31 cellular contexts compared by ENCODE assay signal in the genomic region with DNA sequence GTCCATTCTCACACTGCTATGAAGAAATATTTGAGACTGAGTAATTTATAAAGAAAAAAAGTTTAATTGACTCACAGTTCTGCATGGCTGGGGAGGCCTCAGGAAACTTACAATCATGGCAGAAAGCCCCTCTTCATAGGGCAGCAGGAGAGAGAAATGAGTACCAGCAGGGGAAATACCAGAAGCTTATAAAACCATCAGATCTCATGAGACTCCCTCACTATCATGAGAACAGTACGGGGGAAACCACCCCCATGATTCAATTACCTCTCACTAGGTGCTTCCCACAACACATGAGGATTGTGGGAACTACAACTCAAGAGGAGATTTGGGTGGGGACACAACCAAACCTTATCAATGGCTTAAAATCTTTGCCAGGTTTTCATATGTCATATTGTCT.
"Had no signal": no experiment of that assay in that cellular context is flagged by ENCODE, and none has a peak within 500 bp of the region (broad histone marks: within the 10 kb centered on the region; RNA-seq: fewer than 3 reads in every experiment).

No MANE protein-coding gene starts in this region.

- H3K9me3 Mint-ChIP-seq: central memory CD8-positive, alpha-beta T cell had no signal

- FAIRE-seq: bronchial epithelial cell, colon, endometrium had no signal

- H3K27ac Mint-ChIP-seq: activated CD4-positive, alpha-beta memory T cell treated with anti-CD3 and anti-CD28 coated beads for 36 hours; activated T-cell treated with anti-CD3 and anti-CD28 coated beads, Interleukin-2, amount 50 U/mL, for 72 hours; mesothelial cell of epicardium; naive thymus-derived CD4-positive, alpha-beta T cell; T-helper 17 cell had no signal

- H3K4me3 ChIP-seq: gastrocnemius medialis, left ventricle myocardium inferior, ovary, prostate gland, skin epidermis, suprapubic skin, tibial artery had no signal

- DNase-seq: activated CD4-positive, alpha-beta memory T cell treated with anti-CD3 and anti-CD28 coated beads for 36 hours; activated effector memory CD4-positive, alpha-beta T cell treated with Interleukin-2 at 50 U/mL for 16 hours; activated naive CD4-positive, alpha-beta T cell treated with anti-CD3 and anti-CD28 coated beads, Interleukin-2, amount 50 U/mL, for 16 hours; activated T-cell treated with anti-CD3 and anti-CD28 coated beads, Interleukin-2, amount 50 U/mL, for 72 hours; anterior cingulate cortex; dermis blood vessel endothelial cell; effector CD4-positive, alpha-beta T cell; gastrocnemius medialis; glutamatergic neuron; islet precursor cell; left ventricle myocardium inferior; naive thymus-derived CD4-positive, alpha-beta T cell; ovary; retina; stimulated activated CD4-positive, alpha-beta T cell treated with anti-CD3 and anti-CD28 coated beads, Interleukin-12 subunit alpha, Interleukin-12 subunit beta, amount 100 ng/mL, for 4 hours; stimulated activated CD4-positive, alpha-beta T cell treated with anti-CD3 and anti-CD28 coated beads, Interleukin-4, amount 100 ng/mL, for 1 hour; T-helper 17 cell; T1000; tibial artery; WERI-Rb-1 had no signal

- H3K27me3 ChIP-seq: gastrocnemius medialis, ovary, tibial artery had no signal

- H3K9me3 ChIP-seq: gastrocnemius medialis, left ventricle myocardium inferior, ovary, prostate gland, suprapubic skin, tibial artery had no signal

- H3K27ac ChIP-seq: epithelial cell of prostate, gastrocnemius medialis, left ventricle myocardium inferior, ovary, prostate gland, skin epidermis, suprapubic skin, tibial artery, WERI-Rb-1 had no signal

- H3K4me1 ChIP-seq: gastrocnemius medialis, left ventricle myocardium inferior, prostate gland, suprapubic skin, tibial artery had no signal

- H3K36me3 ChIP-seq: gastrocnemius medialis, left ventricle myocardium inferior, ovary, prostate gland, suprapubic skin, tibial artery, WERI-Rb-1 had no signal

- H3K4me1 Mint-ChIP-seq: central memory CD8-positive, alpha-beta T cell; mesothelial cell of epicardium; naive thymus-derived CD4-positive, alpha-beta T cell; T-helper 17 cell had no signal

- H3K4me3 Mint-ChIP-seq: activated CD4-positive, alpha-beta memory T cell treated with anti-CD3 and anti-CD28 coated beads for 36 hours; activated T-cell treated with anti-CD3 and anti-CD28 coated beads, Interleukin-2, amount 50 U/mL, for 72 hours; central memory CD8-positive, alpha-beta T cell; mesothelial cell of epicardium; naive thymus-derived CD4-positive, alpha-beta T cell had no signal

- ATAC-seq: gastrocnemius medialis; naive thymus-derived CD4-positive, alpha-beta T cell; sciatic nerve; SK-N-SH treated with all-trans-retinoic acid at 6 μM for 48 hours; T-helper 17 cell had no signal

- H3K36me3 Mint-ChIP-seq: activated CD4-positive, alpha-beta memory T cell treated with anti-CD3 and anti-CD28 coated beads for 36 hours; mesothelial cell of epicardium had no signal
